In genomic region chr12:8065991-8066594, GRCh38 we compare ENCODE assay signal across 8 cellular contexts. TPM values are rescaled to one million over a fixed set of nuclear protein-coding genes. Genes with fewer than 3 reads are reported as not detected.
DNase-seq lines count a peak whose midpoint lies in the region; ATAC-seq lines count a peak whose summit lies in the region.

Gene C3AR1, minus strand, starts transcription at chr12:8066359. Its CDS starts 6,174 bp downstream, at chr12:8060185.

- peak; percentile 67 for DNase-seq in AG08395 (ENCODE audit: low spot score)
- peak; percentile 73 for DNase-seq in NCI-H226
- peak; percentile 24 for DNase-seq in activated effector memory CD4-positive, alpha-beta T cell treated with Interleukin-2 at 50 U/mL for 16 hours
- DNase-seq in left ventricle myocardium superior = no peak
- DNase-seq in stimulated activated CD4-positive, alpha-beta T cell treated with anti-CD3 and anti-CD28 coated beads, Interleukin-4, amount 100 ng/mL, for 24 hours = peak; percentile 25
- DNase-seq in COLO668 (lab: John Stamatoyannopoulos, UW; ENCODE audit: unreplicated experiment) = no peak
- no peak for DNase-seq in iPS-NIHi7 (ENCODE audit: extremely low spot score)

- ATAC-seq in GM21390 (IDR thresholded peaks at IDR 0.05; ENCODE audit: unreplicated experiment) (peak; percentile 71), left ventricle myocardium superior (peak; percentile 77)

- intact Hi-C loops in left ventricle myocardium superior (cut with micrococcal nuclease) = no loop called here

RNA-seq across cellular contexts. Expression of gene C3AR1, which starts in this region (rescaled TPM):
- total RNA-seq in left ventricle myocardium superior = 6.9 TPM

Comparison
In these comparisons a context has a peak if more than half of its experiments do, and no peak if none do; other contexts are left out.
1. DNase-seq: peak in AG08395 (single experiment), NCI-H226 (single experiment), activated effector memory CD4-positive, alpha-beta T cell treated with Interleukin-2 at 50 U/mL for 16 hours (single experiment) and stimulated activated CD4-positive, alpha-beta T cell treated with anti-CD3 and anti-CD28 coated beads, Interleukin-4, amount 100 ng/mL, for 24 hours (single experiment); none in left ventricle myocardium superior (single experiment), COLO668 (single experiment) and iPS-NIHi7 (single experiment).